14 cellular contexts compared by ENCODE assay signal in genomic region chrX:136731207-136731782, GRCh38.
A peak's percentile ranks its signal among the peaks of the same experiment; 100 is the strongest.
DNase-seq lines count a peak whose midpoint lies in the region; ATAC-seq lines count a peak whose summit lies in the region.
"Had no signal": no experiment of that assay in that cellular context is flagged by ENCODE, and none has a peak within 500 bp of the region (broad histone marks: within the 10 kb centered on the region; RNA-seq: fewer than 3 reads in every experiment).

No MANE protein-coding gene starts in this region.

- peaks cover 37% of the 10 kb centered on the region for H3K36me3 Mint-ChIP-seq in activated naive CD4-positive, alpha-beta T cell treated with anti-CD3 and anti-CD28 coated beads, Interleukin-2, amount 10 ng/mL, durations not matched to agents 7 days and 5 days
- H3K36me3 Mint-ChIP-seq in stimulated activated naive CD8-positive, alpha-beta T cell treated with anti-CD3 and anti-CD28 coated beads, Interleukin-15, Interleukin-2, amounts not matched to agents 100 ng/mL and 50 ng/mL, for 24 hours (ENCODE audit: low read depth) = peaks cover 17% of the 10 kb centered on the region
- H3K36me3 Mint-ChIP-seq: neural progenitor cell had no signal

- no peaks in the 10 kb centered on the region for H3K9me3 Mint-ChIP-seq in activated naive CD4-positive, alpha-beta T cell treated with anti-CD3 and anti-CD28 coated beads, Interleukin-2, amount 10 ng/mL, durations not matched to agents 7 days and 5 days
- no peaks in the 10 kb centered on the region for H3K9me3 Mint-ChIP-seq in stimulated activated naive CD8-positive, alpha-beta T cell treated with anti-CD3 and anti-CD28 coated beads, Interleukin-15, Interleukin-2, amounts not matched to agents 100 ng/mL and 50 ng/mL, for 24 hours
- H3K9me3 Mint-ChIP-seq: neural progenitor cell had no signal

- H3K27me3 Mint-ChIP-seq in activated naive CD4-positive, alpha-beta T cell treated with anti-CD3 and anti-CD28 coated beads, Interleukin-2, amount 10 ng/mL, durations not matched to agents 7 days and 5 days = no peaks in the 10 kb centered on the region
- no peaks in the 10 kb centered on the region for H3K27me3 Mint-ChIP-seq in stimulated activated naive CD8-positive, alpha-beta T cell treated with anti-CD3 and anti-CD28 coated beads, Interleukin-15, Interleukin-2, amounts not matched to agents 100 ng/mL and 50 ng/mL, for 24 hours

- peak overlapping the region; percentile 33 for H3K27ac Mint-ChIP-seq in activated naive CD4-positive, alpha-beta T cell treated with anti-CD3 and anti-CD28 coated beads, Interleukin-2, amount 10 ng/mL, durations not matched to agents 7 days and 5 days
- peak overlapping the region; percentile 87 for H3K27ac Mint-ChIP-seq in stimulated activated naive CD8-positive, alpha-beta T cell treated with anti-CD3 and anti-CD28 coated beads, Interleukin-15, Interleukin-2, amounts not matched to agents 100 ng/mL and 50 ng/mL, for 24 hours
- H3K27ac Mint-ChIP-seq: neural progenitor cell had no signal

- CTCF ChIA-PET in activated naive CD4-positive, alpha-beta T cell treated with anti-CD3 and anti-CD28 coated beads, Interleukin-2, amount 10 ng/mL, durations not matched to agents 7 days and 5 days (lab: Charles Lee) = no interaction called here

- peaks cover 46% of the 10 kb centered on the region for H3K4me1 Mint-ChIP-seq in activated naive CD4-positive, alpha-beta T cell treated with anti-CD3 and anti-CD28 coated beads, Interleukin-2, amount 10 ng/mL, durations not matched to agents 7 days and 5 days
- H3K4me1 Mint-ChIP-seq in stimulated activated naive CD8-positive, alpha-beta T cell treated with anti-CD3 and anti-CD28 coated beads, Interleukin-15, Interleukin-2, amounts not matched to agents 100 ng/mL and 50 ng/mL, for 24 hours (ENCODE audit: low read depth) = peaks cover 70% of the 10 kb centered on the region
- H3K4me1 Mint-ChIP-seq: H9 had no signal

- H3K4me3 Mint-ChIP-seq in activated naive CD4-positive, alpha-beta T cell treated with anti-CD3 and anti-CD28 coated beads, Interleukin-2, amount 10 ng/mL, durations not matched to agents 7 days and 5 days = no peak overlapping the region
- H3K4me3 Mint-ChIP-seq in stimulated activated naive CD8-positive, alpha-beta T cell treated with anti-CD3 and anti-CD28 coated beads, Interleukin-15, Interleukin-2, amounts not matched to agents 100 ng/mL and 50 ng/mL, for 24 hours = peak overlapping the region; percentile 64
- H3K4me3 Mint-ChIP-seq: H9, neural progenitor cell had no signal

- DNase-seq in activated naive CD4-positive, alpha-beta T cell treated with Interleukin-2 at 50 U/mL for 16 hours = peak; percentile 9
- DNase-seq in activated naive CD4-positive, alpha-beta T cell (lab: John Stamatoyannopoulos, UW) = no peak
- no peak for DNase-seq in activated naive CD4-positive, alpha-beta T cell treated with anti-CD3 and anti-CD28 coated beads, Interleukin-2, amount 10 ng/mL, durations not matched to agents 7 days and 5 days
- peak; percentile 21 for DNase-seq in fibroblast of peridontal ligament (ENCODE audit: extremely low read depth)
- DNase-seq: foreskin fibroblast, H9, mammary epithelial cell, NCI-H1048, right lobe of liver had no signal

- ATAC-seq in HG03571 (IDR thresholded peaks at IDR 0.05; ENCODE audit: unreplicated experiment) = no peak
- no peak for ATAC-seq in GM18858 (IDR thresholded peaks at IDR 0.05; ENCODE audit: unreplicated experiment)
- no peak for ATAC-seq in GM21786 (IDR thresholded peaks at IDR 0.05; ENCODE audit: unreplicated experiment)
- ATAC-seq: right lobe of liver had no signal

Comparison
In these comparisons a context has a peak if more than half of its experiments do, and no peak if none do; other contexts are left out.
1. DNase-seq: peak in activated naive CD4-positive, alpha-beta T cell treated with Interleukin-2 at 50 U/mL for 16 hours (single experiment) and fibroblast of peridontal ligament (single experiment); none in activated naive CD4-positive, alpha-beta T cell (0 of 4) and activated naive CD4-positive, alpha-beta T cell treated with anti-CD3 and anti-CD28 coated beads, Interleukin-2, amount 10 ng/mL, durations not matched to agents 7 days and 5 days (single experiment).